Comparison of ENCODE assay signal across 1 cellular context in the genomic region with DNA sequence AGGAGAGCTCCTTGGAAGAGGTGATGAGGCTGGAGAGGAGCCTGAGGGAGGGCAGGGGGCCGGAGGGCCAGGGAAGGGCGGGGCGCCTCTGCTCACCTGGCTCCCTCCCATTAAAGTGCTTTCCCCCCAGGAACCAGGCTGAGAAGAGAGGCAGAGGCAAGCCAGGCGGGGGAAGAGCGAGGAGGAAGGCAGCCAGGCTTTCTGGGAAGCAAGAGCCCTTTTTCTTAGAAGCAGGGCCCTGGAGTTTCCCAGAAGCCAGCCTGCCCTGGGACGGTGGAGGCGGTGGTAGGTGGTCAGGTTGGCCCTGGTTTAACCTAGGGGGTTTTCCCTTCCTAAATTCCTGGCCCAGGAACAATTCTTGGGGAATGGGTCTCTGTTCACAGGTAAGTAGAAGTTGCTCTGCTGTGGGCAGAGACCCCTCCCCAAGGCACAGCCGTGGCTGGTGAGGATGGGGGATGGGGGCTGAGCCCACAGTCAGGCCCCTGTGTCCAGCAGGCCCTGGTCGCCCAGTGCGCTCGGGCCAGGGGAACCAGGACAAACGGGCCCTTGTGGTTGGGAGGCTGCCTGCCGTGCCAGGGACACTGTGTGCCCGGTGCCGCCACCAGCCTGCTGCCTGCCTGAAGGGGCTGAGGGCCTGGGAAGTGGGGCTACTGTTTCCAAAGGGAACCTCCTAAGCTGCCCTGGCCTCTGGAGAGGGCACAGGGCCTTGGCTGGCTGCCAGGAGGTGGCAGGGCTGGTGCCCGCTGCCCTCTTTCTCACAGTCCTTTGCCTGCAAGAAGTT.
TF ChIP-seq lines count a peak whose summit lies in the region.

No MANE protein-coding gene starts in this region.

TF ChIP-seq in IMR-90, 13 proteins besides CTCF, POLR2A, EP300 and RAD21:
- no peak for TF ChIP-seq NFE2L2 (IDR thresholded peaks at IDR 0.05; ENCODE audit: low read depth, low read length)
- TF ChIP-seq MXI1 (IDR thresholded peaks at IDR 0.05; ENCODE audit: borderline replicate concordance, low read depth, low read length), result no peak
- TF ChIP-seq ELK1 (IDR thresholded peaks at IDR 0.05; ENCODE audit: borderline replicate concordance, low read depth, low read length), result no peak
- TF ChIP-seq MAZ (IDR thresholded peaks at IDR 0.05; ENCODE audit: borderline replicate concordance, low read depth, low read length), result no peak
- no peak for TF ChIP-seq RCOR1 (IDR thresholded peaks at IDR 0.05; ENCODE audit: insufficient replicate concordance, low read length)
- TF ChIP-seq FOS (IDR thresholded peaks at IDR 0.05; ENCODE audit: low read depth, low read length), result no peak
- TF ChIP-seq CEBPB (IDR thresholded peaks at IDR 0.05; ENCODE audit: low read depth, low read length), result no peak
- TF ChIP-seq, protein P1, sequence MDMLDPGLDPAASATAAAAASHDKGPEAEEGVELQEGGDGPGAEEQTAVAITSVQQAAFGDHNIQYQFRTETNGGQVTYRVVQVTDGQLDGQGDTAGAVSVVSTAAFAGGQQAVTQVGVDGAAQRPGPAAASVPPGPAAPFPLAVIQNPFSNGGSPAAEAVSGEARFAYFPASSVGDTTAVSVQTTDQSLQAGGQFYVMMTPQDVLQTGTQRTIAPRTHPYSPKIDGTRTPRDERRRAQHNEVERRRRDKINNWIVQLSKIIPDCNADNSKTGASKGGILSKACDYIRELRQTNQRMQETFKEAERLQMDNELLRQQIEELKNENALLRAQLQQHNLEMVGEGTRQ (IDR thresholded peaks at IDR 0.05; ENCODE audit: low read depth, low read length), result no peak
- no peak for TF ChIP-seq RFX5 (IDR thresholded peaks at IDR 0.05; ENCODE audit: low read depth, low read length)
- no peak for TF ChIP-seq SMC3 (IDR thresholded peaks at IDR 0.05; ENCODE audit: low read depth, low read length)
- no peak for TF ChIP-seq BHLHE40 (IDR thresholded peaks at IDR 0.05; ENCODE audit: low read depth, low read length)
- no peak for TF ChIP-seq CHD1 (IDR thresholded peaks at IDR 0.05; ENCODE audit: low read depth, low read length)
- no peak for TF ChIP-seq MAFK (IDR thresholded peaks at IDR 0.05; ENCODE audit: low read depth, low read length)
